7 cellular contexts compared by ENCODE assay signal in genomic region chr2:205700331-205701132, GRCh38. TPM values are rescaled to one million over a fixed set of nuclear protein-coding genes. Genes with fewer than 3 reads are reported as not detected.
A peak's percentile ranks its signal among the peaks of the same experiment; 100 is the strongest.
DNase-seq lines count a peak whose midpoint lies in the region; ATAC-seq and TF ChIP-seq lines count a peak whose summit lies in the region.

No MANE protein-coding gene starts in this region.

- H3K27me3 ChIP-seq in OCI-LY3 (ENCODE audit: low read depth, low read length), result no peaks in the 10 kb centered on the region

- H3K36me3 ChIP-seq in OCI-LY3 (replicated peaks; ENCODE audit: low read depth, low read length), result no peaks in the 10 kb centered on the region

- H2AFZ ChIP-seq in OCI-LY3 (ENCODE audit: low read depth, low read length), result no peak overlapping the region; the same call in 1 of the 2 replicates

- H3K27ac ChIP-seq in OCI-LY3 (ENCODE audit: low read length), result peak overlapping the region; percentile 46

- TF ChIP-seq CTCF in OCI-LY3 (IDR thresholded peaks at IDR 0.05; ENCODE audit: low read depth, low read length), result no peak
- TF ChIP-seq CTCF in epithelial cell of proximal tubule (conservative IDR thresholded peaks at IDR 0.05; ENCODE audit: low read depth, low read length), result no peak

- intact Hi-C loops in posterior vena cava (cut with DNase I), result no loop called here

- H3K79me2 ChIP-seq in OCI-LY3 (ENCODE audit: low read length), result no peaks in the 10 kb centered on the region

- H3K4me3 ChIP-seq in OCI-LY3 (ENCODE audit: low read length), result 0 out of 2 replicates have a peak overlapping the region, but pooled peaks have one; percentile 6
- peak overlapping the region; percentile 30 for H3K4me3 ChIP-seq in epithelial cell of proximal tubule (ENCODE audit: low read depth, low read length)

- ATAC-seq in GM19043 (IDR thresholded peaks at IDR 0.05; ENCODE audit: low read depth, unreplicated experiment) (peak; percentile 72), HG02852 (IDR thresholded peaks at IDR 0.05; ENCODE audit: unreplicated experiment) (peak; percentile 68)

- DNase-seq in epithelial cell of proximal tubule (ENCODE audit: low read depth) (peak; percentile 82), posterior vena cava (ENCODE audit: low spot score) (peak; percentile 84), NCI-H446 (lab: John Stamatoyannopoulos, UW) (no peak)
- DNase-seq in activated CD4-positive, CD25-positive, alpha-beta regulatory T cell treated with anti-CD3 and anti-CD28 coated beads, Interleukin-2, amount 50 U/mL, for 72 hours, result no peak

- no peaks in the 10 kb centered on the region for H4K20me1 ChIP-seq in OCI-LY3 (ENCODE audit: insufficient read depth, low read length)

- peak overlapping the region; percentile 3; the same call in 1 of the 2 replicates for H3K9ac ChIP-seq in OCI-LY3 (ENCODE audit: low read length)

- H3K9me3 ChIP-seq in OCI-LY3 (ENCODE audit: insufficient read depth, low read length), result no peaks in the 10 kb centered on the region

- peak overlapping the region; percentile 58 for H3K4me2 ChIP-seq in OCI-LY3 (ENCODE audit: low read length)

- H3K4me1 ChIP-seq in OCI-LY3 (ENCODE audit: low read length), result peaks cover 33% of the 10 kb centered on the region

RNA-seq across cellular contexts. Expression of gene NRP2, which starts 18.2 kb away (rescaled TPM):
- total RNA-seq in epithelial cell of proximal tubule, result 30.4 and 36.5 TPM in 2 replicates
- 10 to 100 TPM; 80.8 to 93.5 TPM for total RNA-seq in posterior vena cava

Comparison
In these comparisons a context has a peak if more than half of its experiments do, and no peak if none do; other contexts are left out.
1. DNase-seq: peak in epithelial cell of proximal tubule (single experiment) and posterior vena cava (single experiment); none in NCI-H446 (0 of 2) and activated CD4-positive, CD25-positive, alpha-beta regulatory T cell treated with anti-CD3 and anti-CD28 coated beads, Interleukin-2, amount 50 U/mL, for 72 hours (single experiment).